Comparison of ENCODE assay signal across 8 cellular contexts in the genomic region with DNA sequence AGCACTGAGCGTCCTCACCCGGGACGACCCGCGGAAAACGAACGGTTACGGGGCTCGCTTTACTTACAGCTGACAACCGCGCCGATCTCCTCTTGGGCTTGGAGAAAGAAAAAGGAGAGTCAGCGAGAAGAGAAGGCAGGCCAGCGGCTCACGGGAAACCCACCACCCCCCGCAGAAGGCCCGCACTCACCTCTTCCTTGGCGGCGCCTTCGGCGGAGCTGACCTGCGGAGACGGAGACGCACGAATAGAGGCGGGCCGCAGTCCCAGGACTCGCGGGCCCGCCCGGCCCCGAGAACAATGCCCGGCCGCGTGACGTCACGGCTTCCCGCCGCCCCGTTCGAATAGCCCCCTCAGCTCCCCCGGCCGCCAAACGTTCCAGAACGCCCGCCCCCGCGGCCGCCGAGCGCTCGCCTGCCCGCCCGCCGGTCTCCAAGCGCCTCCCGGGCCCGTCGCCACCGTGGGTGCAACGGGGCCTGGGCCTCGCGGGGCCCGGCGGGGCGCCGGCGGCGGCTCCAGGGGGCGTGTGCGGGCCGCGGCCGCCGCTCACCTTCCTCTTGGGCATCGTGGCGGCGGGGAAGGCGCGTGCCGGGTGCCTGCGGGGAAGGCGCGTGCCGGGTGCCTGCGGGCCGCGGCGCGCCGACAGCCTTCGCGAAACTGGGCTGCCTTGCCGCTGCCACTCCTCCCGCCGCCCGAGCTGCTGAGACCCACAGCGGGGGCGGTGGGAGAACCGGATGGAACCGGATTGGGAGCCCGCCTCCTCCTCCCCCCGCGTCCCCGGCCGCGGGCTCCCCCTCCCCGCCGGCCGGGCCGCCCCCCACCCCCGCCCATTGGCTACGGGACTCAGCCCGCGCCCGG. TPM values are rescaled to one million over a fixed set of nuclear protein-coding genes. Genes with fewer than 3 reads are reported as not detected.
DNase-seq lines count a peak whose midpoint lies in the region; ATAC-seq, FAIRE-seq and TF ChIP-seq lines count a peak whose summit lies in the region.

A gene with protein sequence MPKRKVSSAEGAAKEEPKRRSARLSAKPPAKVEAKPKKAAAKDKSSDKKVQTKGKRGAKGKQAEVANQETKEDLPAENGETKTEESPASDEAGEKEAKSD (minus strand): TSS at position 734 of the 856 bp plus-strand sequence. CDS start 171 bp downstream, at position 563.

- peak; percentile 41 for ATAC-seq in GM21367 (IDR thresholded peaks at IDR 0.05; ENCODE audit: unreplicated experiment)

- no peak for TF ChIP-seq CTCF in H1 (IDR thresholded peaks at IDR 0.05; ENCODE audit: control extremely low read depth in 1 of 3, insufficient read depth in 1 of 3, low read depth in 1 of 3, low read length in 3 of 3)

- H3K36me3 ChIP-seq in H1 (ENCODE audit: control insufficient read depth in 2 of 4, insufficient read depth in 4 of 4, low read length in 3 of 4), result peaks cover 15 to 43% (median 25%) of the 10 kb centered on the region in 4 experiments
- peaks cover 39% of the 10 kb centered on the region for H3K36me3 ChIP-seq in mesodermal cell (ENCODE audit: control insufficient read depth, insufficient read depth, low read length)

- H3K4me1 ChIP-seq in H1 (replicated peaks in 1 of 4; ENCODE audit: control insufficient read depth in 3 of 4, insufficient read depth in 4 of 4, low read length in 3 of 4), result peaks cover 3 to 15% (median 9%) of the 10 kb centered on the region in 4 experiments; a peak in 6 of 7 replicates
- H3K4me1 ChIP-seq in mesodermal cell (ENCODE audit: control insufficient read depth, insufficient read depth, low read length, poor library complexity, severe bottlenecking), result peaks cover 11% of the 10 kb centered on the region

- H2BK5ac ChIP-seq in H1 (ENCODE audit: low read depth, low read length), result peak within 1 kb of the TSS; percentile 93

- no peak for FAIRE-seq in HTR-8/SVneo (lab: Jason Lieb, UNC)
- FAIRE-seq in H1 (lab: Jason Lieb, UNC), result no peak

- H2BK12ac ChIP-seq in H1 (ENCODE audit: low read depth, low read length), result 0 out of 2 replicates have a peak within 1 kb of the TSS, but pooled peaks have one; percentile 55

- H3K23me2 ChIP-seq in H1 (ENCODE audit: low read depth, low read length), result peaks cover 3% of the 10 kb centered on the region

- peak within 1 kb of the TSS; percentile 26; the same call in 1 of the 2 replicates for H2AK5ac ChIP-seq in H1 (ENCODE audit: low read depth, low read length)

- H3K4ac ChIP-seq in H1 (replicated peaks; ENCODE audit: insufficient read length, low read depth, low read length), result peak within 1 kb of the TSS; percentile 82

- peak within 1 kb of the TSS; percentile 93 for H3K27ac ChIP-seq in H1 (ENCODE audit: low read depth, low read length)
- peak within 1 kb of the TSS; percentile 96 for H3K27ac ChIP-seq in mesodermal cell (ENCODE audit: low read depth, low read length, severe bottlenecking)

- no peaks in the 10 kb centered on the region for H3K27me3 ChIP-seq in H1 (replicated peaks in 1 of 4; ENCODE audit: control insufficient read depth in 3 of 4, extremely low read depth in 1 of 4, insufficient read depth in 3 of 4, low read length in 3 of 4)

- no peak within 1 kb of the TSS; the same call in 1 of the 2 replicates for H2AFZ ChIP-seq in H1 (ENCODE audit: low read length)

- WGBS in H1 (ENCODE audit: extremely low coverage in 1 of 2, insufficient coverage in 1 of 2, insufficient read length in 1 of 2, insufficient replicate concordance in 2 of 2, low coverage in 1 of 2, low lambda C conversion rate in 2 of 2, missing lambda C conversion rate in 1 of 2), 2 experiments, result 2% methylated on average over 31 of the region's 116 CpGs; no CpG with 5 or more reads in 1 of the 2 experiments
- 0% methylated on average over 68 of the region's 116 CpGs for WGBS in mesodermal cell (ENCODE audit: insufficient coverage in 2 of 2), 2 experiments

- H3K18ac ChIP-seq in H1 (ENCODE audit: extremely low read depth, low read length), result peak within 1 kb of the TSS; percentile 68

- H4K20me1 ChIP-seq in H1 (replicated peaks in 1 of 2; ENCODE audit: control insufficient read depth in 1 of 2, insufficient read depth in 2 of 2, low read length in 2 of 2), result peaks cover 8 to 12% of the 10 kb centered on the region in 2 experiments

- H3K4me2 ChIP-seq in H1 (ENCODE audit: insufficient read depth in 1 of 2, low read depth in 2 of 2, low read length in 2 of 2), result peak within 1 kb of the TSS; percentile 79 to 96

- no peaks in the 10 kb centered on the region; the same call in 1 of the 2 replicates for H3K79me1 ChIP-seq in H1 (ENCODE audit: low read depth, low read length)

- CTCF ChIA-PET in H1 (lab: Charles Lee; ENCODE audit: partially characterized antibody), result interaction anchor here (0.9 to 2.1 kb wide), 3 partner anchors 34 to 50 kb away, joined by 3 to 8 read pairs (median 4); no protein-coding TSS in a partner anchor

- H3K23ac ChIP-seq in H1 (ENCODE audit: insufficient read length), result no peak within 1 kb of the TSS

- H4K8ac ChIP-seq in H1 (ENCODE audit: extremely low read depth, insufficient read depth, low read length), result peak within 1 kb of the TSS; percentile 97

- H2BK15ac ChIP-seq in H1 (ENCODE audit: low read length), result peak within 1 kb of the TSS; percentile 98

- 0 out of 2 replicates have a peak within 1 kb of the TSS, but pooled peaks have one; percentile 48 for H2BK20ac ChIP-seq in H1 (ENCODE audit: low read length)

- H2BK120ac ChIP-seq in H1 (replicated peaks; ENCODE audit: low read depth, low read length), result no peak within 1 kb of the TSS

- H3K56ac ChIP-seq in H1 (replicated peaks; ENCODE audit: insufficient read length, low read depth, low read length), result peak within 1 kb of the TSS; percentile 80

- peak within 1 kb of the TSS; percentile 75 to 100 (median 91) for H3K4me3 ChIP-seq in H1 (ENCODE audit: extremely low read depth in 1 of 4, insufficient read depth in 2 of 4, low read depth in 3 of 4, low read length in 4 of 4)
- H3K4me3 ChIP-seq in mesodermal cell (ENCODE audit: extremely low read depth, insufficient read depth, low read length, poor library complexity, severe bottlenecking), result peak within 1 kb of the TSS; percentile 91

- peak; percentile 81 to 83 for TF ChIP-seq POLR2A in H1 (IDR thresholded peaks at IDR 0.05; ENCODE audit: control extremely low read depth in 1 of 2, low read depth in 2 of 2, low read length in 2 of 2)

- no peaks in the 10 kb centered on the region for H3K9me3 ChIP-seq in H1 (ENCODE audit: insufficient read depth in 2 of 2, low read depth in 1 of 2, low read length in 1 of 2)
- no peaks in the 10 kb centered on the region for H3K9me3 ChIP-seq in mesodermal cell (ENCODE audit: control insufficient read depth, low read length)

- TF ChIP-seq EP300 in H1 (IDR thresholded peaks at IDR 0.05; ENCODE audit: borderline replicate concordance in 1 of 2, low read depth in 2 of 2, low read length in 2 of 2), result no peak

- no peak for TF ChIP-seq RAD21 in H1 (IDR thresholded peaks at IDR 0.05 in 1 of 2, conservative IDR thresholded peaks at IDR 0.05 in 1 of 2; ENCODE audit: low read depth in 2 of 2, low read length in 2 of 2)

- DNase-seq in COLO668 (lab: John Stamatoyannopoulos, UW; ENCODE audit: unreplicated experiment), result peak; percentile 99
- DNase-seq in HTR-8/SVneo (ENCODE audit: insufficient read length, low spot score), result peak; percentile 84
- DNase-seq in NOMO-1 treated with DMSO at 0.1 percent for 48 hours (lab: John Stamatoyannopoulos, UW; ENCODE audit: unreplicated experiment), result peak; percentile 90
- DNase-seq in activated CD8-positive, alpha-beta memory T cell treated with anti-CD3 and anti-CD28 coated beads for 4 hours (ENCODE audit: low read depth in 2 of 2), result peak; percentile 73 to 82
- DNase-seq in H1 (ENCODE audit: low read depth in 1 of 2, low spot score in 2 of 2), result peak in 1 of 2 experiments; percentile 90
- DNase-seq in stimulated activated CD8-positive, alpha-beta memory T cell treated with anti-CD3 and anti-CD28 coated beads, Interleukin-15, amount 100 ng/mL, for 4 hours (ENCODE audit: low read depth in 2 of 2), result peak; percentile 81 to 83

- POLR2A ChIA-PET in H1 (lab: Charles Lee; ENCODE audit: partially characterized antibody), result interaction anchor here (0.7 to 5.2 kb wide), 35 partner anchors 10 to 167 kb away, joined by 3 to 89 read pairs (median 6); a partner anchor contains a TSS

- H4K5ac ChIP-seq in H1 (ENCODE audit: insufficient read length, low read depth, low read length), result peak within 1 kb of the TSS; percentile 93

- peaks cover 10 to 35% of the 10 kb centered on the region in 2 experiments for H3K79me2 ChIP-seq in H1 (ENCODE audit: control insufficient read depth in 1 of 2, insufficient read depth in 2 of 2, low read length in 2 of 2)

- H3K9ac ChIP-seq in H1 (replicated peaks in 1 of 4; ENCODE audit: extremely low read depth in 1 of 4, low read depth in 3 of 4, low read length in 3 of 4), result peak within 1 kb of the TSS; percentile 94 to 100 (median 96)

- peak within 1 kb of the TSS; percentile 15 for H4K91ac ChIP-seq in H1 (replicated peaks; ENCODE audit: insufficient read length, low read length)

- no peak within 1 kb of the TSS for H3K14ac ChIP-seq in H1 (ENCODE audit: insufficient read length)

TF ChIP-seq in H1, 55 proteins besides CTCF, POLR2A, EP300 and RAD21 (continues in another document):
- TF ChIP-seq BACH1 (IDR thresholded peaks at IDR 0.05; ENCODE audit: low read length) (0 out of 2 replicates have a peak, but pooled peaks have one; percentile 5), JUND (IDR thresholded peaks at IDR 0.05; ENCODE audit: low read length) (no peak), CHD2 (IDR thresholded peaks at IDR 0.05; ENCODE audit: low read length) (0 out of 2 replicates have a peak, but pooled peaks have one; percentile 15), POLR2AphosphoS5 (IDR thresholded peaks at IDR 0.05; ENCODE audit: low read depth, low read length) (peak; percentile 88), CREB1 (IDR thresholded peaks at IDR 0.05) (peak; percentile 85), TAF7 (optimal IDR thresholded peaks at IDR 0.05; ENCODE audit: borderline replicate concordance, low read depth, low read length) (peak; percentile 70), SAP30 (IDR thresholded peaks at IDR 0.05; ENCODE audit: insufficient read depth, insufficient replicate concordance, low read length) (peak; percentile 22), TBP (IDR thresholded peaks at IDR 0.05; ENCODE audit: low read depth, low read length) (peak; percentile 72)

RNA-seq across cellular contexts. Expression of the gene that starts here (rescaled TPM):
- 505 and 530 TPM in 2 replicates for total RNA-seq in H1 (2021; fragmentation: NEBNext Ultra II Directional; extraction: Animal tissue kit (Norgen Biotek cat#: 25700))
- polyA plus RNA-seq in H1 (2011; rRNA removed), result 146 and 279 TPM in 2 replicates
- 336 TPM for polyA plus RNA-seq in H1 (2011; cell fraction: cytosol; rRNA removed)
- 72.7 TPM for polyA plus RNA-seq in H1 (2011; cell fraction: nucleus; rRNA removed)
- 291 to 554 TPM (median 407 TPM) in 4 replicates for polyA plus RNA-seq in H1 (2012, experiment 1 of 2)
- 88.6 TPM for polyA plus RNA-seq in H1 (2012, experiment 2 of 2)
- polyA plus RNA-seq in H1 (2013, experiment 1 of 2), result 433 TPM
- polyA plus RNA-seq in H1 (2013, experiment 2 of 2), result 457 TPM
- polyA minus RNA-seq in H1 (2011; rRNA and poly(A)+ RNA removed), result 41.6 and 46.0 TPM in 2 replicates
- polyA minus RNA-seq in H1 (2011; cell fraction: cytosol; rRNA and poly(A)+ RNA removed), result 111 TPM
- 83.1 TPM for polyA minus RNA-seq in H1 (2011; cell fraction: nucleus; rRNA and poly(A)+ RNA removed)
- 410 TPM for polyA plus RNA-seq in mesodermal cell (2013, experiment 1 of 2)
- 468 TPM for polyA plus RNA-seq in mesodermal cell (2013, experiment 2 of 2)
